In genomic region chr18:6414723-6415362, GRCh38 we compare ENCODE assay signal across 1 cellular context.
TF ChIP-seq lines count a peak whose summit lies in the region.

L3MBTL4 (minus strand) TSS chr18:6414911; CDS start chr18:6311625, 103,286 bp downstream.

TF ChIP-seq in H1, 55 proteins besides CTCF, POLR2A, EP300 and RAD21:
- TF ChIP-seq SP1 (IDR thresholded peaks at IDR 0.05; ENCODE audit: low read depth, low read length) (no peak), JUN (IDR thresholded peaks at IDR 0.05; ENCODE audit: low read depth, low read length) (no peak), FOSL1 (IDR thresholded peaks at IDR 0.05; ENCODE audit: insufficient read depth, low read depth, low read length) (no peak), CHD1 (IDR thresholded peaks at IDR 0.05; ENCODE audit: low read depth, low read length) (no peak), GTF2F1 (IDR thresholded peaks at IDR 0.05; ENCODE audit: borderline replicate concordance, low read depth, low read length) (no peak), HDAC6 (IDR thresholded peaks at IDR 0.05; ENCODE audit: low read depth, low read length) (no peak), BACH1 (IDR thresholded peaks at IDR 0.05; ENCODE audit: low read length) (peak; percentile 77), E2F6 (IDR thresholded peaks at IDR 0.05) (no peak), RNF2 (IDR thresholded peaks at IDR 0.05; ENCODE audit: borderline replicate concordance, low read depth, low read length, missing control alignments, poor library complexity, severe bottlenecking) (no peak), BRCA1 (IDR thresholded peaks at IDR 0.05; ENCODE audit: low read depth, low read length) (no peak), SIN3A (conservative IDR thresholded peaks at IDR 0.05 in 1 of 2, IDR thresholded peaks at IDR 0.05 in 1 of 2; ENCODE audit: low read depth in 1 of 2, low read length in 2 of 2) (peak in 1 of 2 experiments; percentile 11; a peak in 1 of 4 replicates), KDM4A (IDR thresholded peaks at IDR 0.05; ENCODE audit: low read depth, low read length, severe bottlenecking) (peak; percentile 26), TCF12 (IDR thresholded peaks at IDR 0.05; ENCODE audit: low read depth, low read length) (no peak), NRF1 (IDR thresholded peaks at IDR 0.05; ENCODE audit: low read depth, low read length) (0 out of 2 replicates have a peak, but pooled peaks have one; percentile 22), TBP (IDR thresholded peaks at IDR 0.05; ENCODE audit: low read depth, low read length) (peak; percentile 55; the same call in 1 of the 2 replicates), RBBP5 (IDR thresholded peaks at IDR 0.05; ENCODE audit: borderline replicate concordance, low read depth, low read length) (peak; percentile 35; the same call in 1 of the 2 replicates), PHF8 (conservative IDR thresholded peaks at IDR 0.05; ENCODE audit: low read depth, low read length) (0 out of 2 replicates have a peak, but pooled peaks have one; percentile 16), POU5F1 (IDR thresholded peaks at IDR 0.05; ENCODE audit: low read depth, low read length) (no peak), JUND (IDR thresholded peaks at IDR 0.05; ENCODE audit: low read length) (no peak), HDAC2 (IDR thresholded peaks at IDR 0.05; ENCODE audit: borderline replicate concordance in 1 of 2, low read depth in 2 of 2, low read length in 2 of 2) (peak in 1 of 2 experiments; percentile 93; a peak in 3 of 4 replicates), TEAD4 (IDR thresholded peaks at IDR 0.05; ENCODE audit: low read depth, low read length) (no peak), SAP30 (IDR thresholded peaks at IDR 0.05; ENCODE audit: insufficient read depth, insufficient replicate concordance, low read length) (no peak), EGR1 (IDR thresholded peaks at IDR 0.05; ENCODE audit: borderline replicate concordance, low read depth, low read length) (no peak), ASH2L (IDR thresholded peaks at IDR 0.05; ENCODE audit: low read length) (no peak), CHD2 (IDR thresholded peaks at IDR 0.05; ENCODE audit: low read length) (no peak), SUZ12 (IDR thresholded peaks at IDR 0.05; ENCODE audit: low read length) (no peak), TAF1 (IDR thresholded peaks at IDR 0.05; ENCODE audit: low read depth, low read length) (0 out of 2 replicates have a peak, but pooled peaks have one; percentile 40)
- TF ChIP-seq, protein P1, sequence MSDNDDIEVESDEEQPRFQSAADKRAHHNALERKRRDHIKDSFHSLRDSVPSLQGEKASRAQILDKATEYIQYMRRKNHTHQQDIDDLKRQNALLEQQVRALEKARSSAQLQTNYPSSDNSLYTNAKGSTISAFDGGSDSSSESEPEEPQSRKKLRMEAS (IDR thresholded peaks at IDR 0.05), result peak; percentile 29
